ENCODE assay signal across 8 cellular contexts in genomic region chr12:111597731-111598636, GRCh38. TPM values are rescaled to one million over a fixed set of nuclear protein-coding genes. Genes with fewer than 3 reads are reported as not detected.
DNase-seq lines count a peak whose midpoint lies in the region; ATAC-seq and TF ChIP-seq lines count a peak whose summit lies in the region.

No MANE protein-coding gene starts in this region.

- H3K4me3 ChIP-seq in AG10803 (ENCODE audit: low read length) (peak overlapping the region; percentile 89), smooth muscle cell (peak overlapping the region; percentile 90)

- peaks cover 65% of the 10 kb centered on the region for H3K79me2 ChIP-seq in smooth muscle cell (ENCODE audit: low read depth)

- peak overlapping the region; percentile 95 for H3K9ac ChIP-seq in smooth muscle cell (ENCODE audit: low read depth)

- H3K27ac ChIP-seq in caudate nucleus (ENCODE audit: low read depth, low read length) (peak overlapping the region; percentile 85), smooth muscle cell (ENCODE audit: low read depth) (peak overlapping the region; percentile 96)

- DNase-seq in AG10803 (ENCODE audit: low read depth) (no peak), HT1080 (ENCODE audit: low read depth) (peak; percentile 30), UCSD-AML1 (lab: John Stamatoyannopoulos, UW; ENCODE audit: unreplicated experiment) (peak; percentile 64), caudate nucleus (lab: John Stamatoyannopoulos, UW) (peak in 53 of 61 donors; percentile 6 to 74 (median 39)), islet precursor cell (peak; percentile 74), smooth muscle cell (lab: John Stamatoyannopoulos, UW; ENCODE audit: unreplicated experiment) (peak; percentile 46), NCI-H1694 treated with DMSO at 0.1 percent for 48 hours (lab: John Stamatoyannopoulos, UW) (no peak)

- no peaks in the 10 kb centered on the region for H3F3A ChIP-seq in smooth muscle cell (ENCODE audit: low read depth)

- H3K4me2 ChIP-seq in smooth muscle cell = peak overlapping the region; percentile 91

- TF ChIP-seq CTCF in AG10803 (conservative IDR thresholded peaks at IDR 0.05; ENCODE audit: low read length) = no peak
- TF ChIP-seq CTCF in smooth muscle cell (IDR thresholded peaks at IDR 0.05; ENCODE audit: borderline replicate concordance, insufficient read depth, poor library complexity, severe bottlenecking) = no peak

- no peaks in the 10 kb centered on the region for H3K27me3 ChIP-seq in smooth muscle cell (ENCODE audit: low read depth)

- H3K9me3 ChIP-seq in smooth muscle cell (replicated peaks; ENCODE audit: low read depth) = no peaks in the 10 kb centered on the region

- H3K36me3 ChIP-seq in smooth muscle cell (ENCODE audit: low read depth) = no peaks in the 10 kb centered on the region

- peak; percentile 14 for ATAC-seq in GM19035 (IDR thresholded peaks at IDR 0.05; ENCODE audit: unreplicated experiment)

- H3K4me1 ChIP-seq in smooth muscle cell (ENCODE audit: low read depth) = peaks cover 26% of the 10 kb centered on the region

- peak overlapping the region; percentile 10 for H2AFZ ChIP-seq in smooth muscle cell (ENCODE audit: low read depth)

- H4K20me1 ChIP-seq in smooth muscle cell (ENCODE audit: low read depth) = peaks cover 48% of the 10 kb centered on the region

- WGBS in smooth muscle cell (ENCODE audit: low lambda C conversion rate) = under 1% methylated on average over 54 of the region's 73 CpGs

RNA-seq across cellular contexts. Expression of gene ATXN2, which starts 1.1 kb away (rescaled TPM):
- 12.3 and 18.9 TPM in 2 replicates for total RNA-seq in HT1080 (2014; rRNA removed; shearing (Covaris generic))
- 43.2 and 49.4 TPM in 2 replicates for polyA plus RNA-seq in HT1080 (2015; cell fraction: cytosol; rRNA removed)
- 137 and 146 TPM in 2 replicates for polyA plus RNA-seq in HT1080 (2015; cell fraction: nucleus; rRNA removed)
- total RNA-seq in smooth muscle cell = 26.8 and 29.3 TPM in 2 replicates
- polyA plus RNA-seq in smooth muscle cell = 39.6 and 46.3 TPM in 2 replicates

Comparison
In these comparisons a context has a peak if more than half of its experiments do, and no peak if none do; other contexts are left out.
1. DNase-seq: peak in HT1080 (single experiment), UCSD-AML1 (single experiment), caudate nucleus (53 of 61), islet precursor cell (single experiment) and smooth muscle cell (single experiment); none in AG10803 (single experiment) and NCI-H1694 treated with DMSO at 0.1 percent for 48 hours (single experiment).